ENCODE assay signal across 22 cellular contexts in the genomic region with DNA sequence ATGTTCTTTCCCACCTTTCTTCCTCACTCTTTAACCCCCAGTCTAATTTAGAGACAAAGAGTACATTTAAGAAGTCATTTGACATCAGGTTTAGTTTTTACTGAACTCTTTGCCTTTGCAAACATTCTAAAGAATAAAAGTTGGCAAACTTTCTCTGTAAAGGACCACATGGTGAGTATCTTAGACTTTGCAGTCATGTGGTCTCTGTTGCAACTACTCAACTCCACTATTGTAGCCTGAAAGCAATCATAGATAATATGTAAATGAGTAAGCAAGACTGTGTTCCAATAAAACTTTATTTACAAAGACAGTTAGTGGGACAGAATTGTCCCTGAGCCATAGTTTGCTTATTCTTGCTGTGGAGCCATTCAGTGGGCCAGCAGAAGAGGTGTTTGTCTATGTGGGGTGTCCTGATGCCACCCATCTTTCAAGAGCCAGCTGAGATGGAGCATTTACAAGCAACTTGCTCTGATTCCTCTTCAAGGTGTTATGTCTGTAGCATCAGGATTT. TPM values are rescaled to one million over a fixed set of nuclear protein-coding genes. Genes with fewer than 3 reads are reported as not detected.
DNase-seq lines count a peak whose midpoint lies in the region; ATAC-seq, FAIRE-seq and TF ChIP-seq lines count a peak whose summit lies in the region.
"Had no signal": no experiment of that assay in that cellular context is flagged by ENCODE, and none has a peak within 500 bp of the region (broad histone marks: within the 10 kb centered on the region; RNA-seq: fewer than 3 reads in every experiment).

No MANE protein-coding gene starts in this region.

- no peaks in the 10 kb centered on the region for H3K27me3 ChIP-seq in left ventricle myocardium inferior (ENCODE audit: low read depth)
- H3K27me3 ChIP-seq in right cardiac atrium (ENCODE audit: control insufficient read depth, insufficient read depth) = no peaks in the 10 kb centered on the region
- no peaks in the 10 kb centered on the region; a peak in 2 of 4 replicates for H3K27me3 ChIP-seq in GM12878 (replicated peaks in 1 of 2; ENCODE audit: control insufficient read depth in 2 of 2, insufficient read depth in 2 of 2, low read length in 1 of 2)
- no peaks in the 10 kb centered on the region for H3K27me3 ChIP-seq in fibroblast of lung (ENCODE audit: control insufficient read depth, insufficient read depth, low read length)
- no peaks in the 10 kb centered on the region for H3K27me3 ChIP-seq in MM.1S (replicated peaks; ENCODE audit: insufficient read depth, low read length)
- H3K27me3 ChIP-seq: BLaER1 treated with 17β-estradiol and CSF1 and Interleukin-3, amounts not matched to agents 10 nM and 100 nM had no signal

- no peak overlapping the region for H3K4me3 Mint-ChIP-seq in activated naive CD8-positive, alpha-beta T cell treated with anti-CD3 and anti-CD28 coated beads, Interleukin-2, amount 50 U/mL, for 24 hours
- H3K4me3 Mint-ChIP-seq in activated CD4-positive, alpha-beta memory T cell treated with anti-CD3 and anti-CD28 coated beads for 36 hours = no peak overlapping the region
- H3K4me3 Mint-ChIP-seq: CD4-positive, alpha-beta memory T cell had no signal

- POLR2A ChIA-PET in GM12878 (lab: Charles Lee) = interaction anchor here (0.5 kb wide), 1 partner anchor 713 kb away, joined by 6 read pairs; no protein-coding TSS in a partner anchor
- POLR2A ChIA-PET in activated CD4-positive, alpha-beta memory T cell treated with anti-CD3 and anti-CD28 coated beads for 36 hours (lab: Charles Lee) = no interaction called here

- TF ChIP-seq EP300 in GM12878 (IDR thresholded peaks at IDR 0.05; ENCODE audit: borderline replicate concordance in 1 of 2, control insufficient read depth in 1 of 2, low read depth in 2 of 2, low read length in 2 of 2) = no peak

- H3K27ac ChIP-seq in left ventricle myocardium inferior (replicated peaks) = peak overlapping the region; percentile 19
- no peak overlapping the region for H3K27ac ChIP-seq in right cardiac atrium (ENCODE audit: low read length)
- H3K27ac ChIP-seq in GM12878 (ENCODE audit: control insufficient read depth, insufficient read depth) = no peak overlapping the region
- peak overlapping the region; percentile 26 for H3K27ac ChIP-seq in fibroblast of lung (ENCODE audit: insufficient read depth, low read length)
- no peak overlapping the region for H3K27ac ChIP-seq in MM.1S (ENCODE audit: low read length)
- H3K27ac ChIP-seq: 22Rv1; BLaER1 treated with 17β-estradiol and CSF1 and Interleukin-3, amounts not matched to agents 10 nM and 100 nM had no signal

- H3K36me3 Mint-ChIP-seq in activated naive CD8-positive, alpha-beta T cell treated with anti-CD3 and anti-CD28 coated beads, Interleukin-2, amount 50 U/mL, for 24 hours (ENCODE audit: low read depth) = no peaks in the 10 kb centered on the region
- H3K36me3 Mint-ChIP-seq in activated CD4-positive, alpha-beta memory T cell treated with anti-CD3 and anti-CD28 coated beads for 36 hours = no peaks in the 10 kb centered on the region
- H3K36me3 Mint-ChIP-seq: CD4-positive, alpha-beta memory T cell had no signal

- H3K9me2 ChIP-seq in MM.1S (replicated peaks; ENCODE audit: insufficient read depth, low read length) = no peaks in the 10 kb centered on the region

- TF ChIP-seq POLR2A in GM12878 (IDR thresholded peaks at IDR 0.05; ENCODE audit: low read depth, low read length) = no peak

- H3K9me3 Mint-ChIP-seq in activated naive CD8-positive, alpha-beta T cell treated with anti-CD3 and anti-CD28 coated beads, Interleukin-2, amount 50 U/mL, for 24 hours = no peaks in the 10 kb centered on the region
- no peaks in the 10 kb centered on the region for H3K9me3 Mint-ChIP-seq in activated CD4-positive, alpha-beta memory T cell treated with anti-CD3 and anti-CD28 coated beads for 36 hours

- TF ChIP-seq RAD21 in GM12878 (IDR thresholded peaks at IDR 0.05; ENCODE audit: insufficient read depth, low read depth, low read length) = no peak

- H3F3A ChIP-seq in MM.1S (ENCODE audit: insufficient read depth, low read length) = no peaks in the 10 kb centered on the region

- peaks cover under 1% of the 10 kb centered on the region for H3K4me1 Mint-ChIP-seq in activated naive CD8-positive, alpha-beta T cell treated with anti-CD3 and anti-CD28 coated beads, Interleukin-2, amount 50 U/mL, for 24 hours
- H3K4me1 Mint-ChIP-seq in activated CD4-positive, alpha-beta memory T cell treated with anti-CD3 and anti-CD28 coated beads for 36 hours (ENCODE audit: low read depth) = no peaks in the 10 kb centered on the region
- H3K4me1 Mint-ChIP-seq: CD4-positive, alpha-beta memory T cell had no signal

- H3K27me3 Mint-ChIP-seq in activated naive CD8-positive, alpha-beta T cell treated with anti-CD3 and anti-CD28 coated beads, Interleukin-2, amount 50 U/mL, for 24 hours = peaks cover 12% of the 10 kb centered on the region
- peaks cover 4% of the 10 kb centered on the region for H3K27me3 Mint-ChIP-seq in activated CD4-positive, alpha-beta memory T cell treated with anti-CD3 and anti-CD28 coated beads for 36 hours

- H3K4me3 ChIP-seq in left ventricle myocardium inferior (no peak overlapping the region), right cardiac atrium (ENCODE audit: low read length) (no peak overlapping the region), GM12878 (no peak overlapping the region), fibroblast of lung (replicated peaks in 1 of 4; ENCODE audit: control extremely low read depth in 1 of 4, insufficient read depth in 1 of 4, low read depth in 3 of 4, low read length in 4 of 4) (no peak overlapping the region), MM.1S (ENCODE audit: low read length) (no peak overlapping the region)
- H3K4me3 ChIP-seq: BLaER1 treated with 17β-estradiol and CSF1 and Interleukin-3, amounts not matched to agents 10 nM and 100 nM had no signal

- SMC1A ChIA-PET in GM12878 (lab: Charles Lee; ENCODE audit: uncharacterized antibody, unreplicated experiment) = no interaction called here

- H3K9me3 ChIP-seq in left ventricle myocardium inferior (replicated peaks) (no peaks in the 10 kb centered on the region), right cardiac atrium (ENCODE audit: control insufficient read depth, low read length) (no peaks in the 10 kb centered on the region), GM12878 (replicated peaks; ENCODE audit: control insufficient read depth, insufficient read depth, low read length) (no peaks in the 10 kb centered on the region), fibroblast of lung (ENCODE audit: control insufficient read depth, insufficient read depth, low read depth, low read length) (no peaks in the 10 kb centered on the region), MM.1S (replicated peaks; ENCODE audit: insufficient read depth, low read length) (no peaks in the 10 kb centered on the region)
- H3K9me3 ChIP-seq: BLaER1 treated with 17β-estradiol and CSF1 and Interleukin-3, amounts not matched to agents 10 nM and 100 nM had no signal

- H3K4me1 ChIP-seq in left ventricle myocardium inferior = peaks cover 72% of the 10 kb centered on the region
- peaks cover 19% of the 10 kb centered on the region for H3K4me1 ChIP-seq in right cardiac atrium (ENCODE audit: control insufficient read depth, insufficient read depth, low read length)
- peaks cover 6% of the 10 kb centered on the region for H3K4me1 ChIP-seq in GM12878 (ENCODE audit: control insufficient read depth, insufficient read depth, low read length)
- H3K4me1 ChIP-seq in fibroblast of lung (ENCODE audit: control insufficient read depth, extremely low read depth, insufficient read depth, low read length) = peaks cover 18% of the 10 kb centered on the region
- H3K4me1 ChIP-seq in MM.1S (ENCODE audit: low read length) = no peaks in the 10 kb centered on the region
- H3K4me1 ChIP-seq: BLaER1 treated with 17β-estradiol and CSF1 and Interleukin-3, amounts not matched to agents 10 nM and 100 nM had no signal

- BruUV-seq in GM12878 (replicated peaks; lab: Mats Ljungman, UMichigan) = no TSS peak

- CTCF ChIA-PET in GM12878 (lab: Yijun Ruan, JAX) = no interaction called here
- CTCF ChIA-PET in activated CD4-positive, alpha-beta memory T cell treated with anti-CD3 and anti-CD28 coated beads for 36 hours (lab: Charles Lee) = no interaction called here

- H3K27ac Mint-ChIP-seq in activated naive CD8-positive, alpha-beta T cell treated with anti-CD3 and anti-CD28 coated beads, Interleukin-2, amount 50 U/mL, for 24 hours = no peak overlapping the region
- H3K27ac Mint-ChIP-seq in activated CD4-positive, alpha-beta memory T cell treated with anti-CD3 and anti-CD28 coated beads for 36 hours = no peak overlapping the region
- H3K27ac Mint-ChIP-seq: CD4-positive, alpha-beta memory T cell had no signal

- H3K9ac ChIP-seq in GM12878 (ENCODE audit: control insufficient read depth, insufficient read depth, low read length) = no peak overlapping the region
- no peak overlapping the region for H3K9ac ChIP-seq in fibroblast of lung (ENCODE audit: insufficient read depth, low read length)
- no peak overlapping the region for H3K9ac ChIP-seq in MM.1S (ENCODE audit: low read length)
- H3K9ac ChIP-seq: BLaER1 treated with 17β-estradiol and CSF1 and Interleukin-3, amounts not matched to agents 10 nM and 100 nM had no signal

- no peak overlapping the region for H3K4me2 ChIP-seq in GM12878 (ENCODE audit: control insufficient read depth, insufficient read depth)
- H3K4me2 ChIP-seq in fibroblast of lung (ENCODE audit: extremely low read depth, insufficient read depth, low read length) = no peak overlapping the region
- no peak overlapping the region for H3K4me2 ChIP-seq in MM.1S (ENCODE audit: low read depth, low read length)
- H3K4me2 ChIP-seq: BLaER1 treated with 17β-estradiol and CSF1 and Interleukin-3, amounts not matched to agents 10 nM and 100 nM had no signal

- no peaks in the 10 kb centered on the region for H4K20me1 ChIP-seq in GM12878 (ENCODE audit: control insufficient read depth, insufficient read depth)
- no peaks in the 10 kb centered on the region for H4K20me1 ChIP-seq in fibroblast of lung (ENCODE audit: control insufficient read depth, extremely low read depth, insufficient read depth, low read length)
- H4K20me1 ChIP-seq in MM.1S (ENCODE audit: insufficient read depth, low read length) = no peaks in the 10 kb centered on the region
- H4K20me1 ChIP-seq: BLaER1 treated with 17β-estradiol and CSF1 and Interleukin-3, amounts not matched to agents 10 nM and 100 nM had no signal

- DNase-seq in left ventricle myocardium inferior (no peak), right cardiac atrium (no peak), GM12878 (ENCODE audit: low read depth, low spot score) (no peak), fibroblast of lung (ENCODE audit: low read depth in 2 of 2) (peak in 1 of 2 donors; percentile 60), MM.1S (no peak)
- DNase-seq in stimulated activated naive CD8-positive, alpha-beta T cell treated with anti-CD3 and anti-CD28 coated beads, Interleukin-15, Interleukin-2, amounts not matched to agents 100 U/mL and 50 U/mL, for 24 hours = no peak
- no peak for DNase-seq in activated naive CD8-positive, alpha-beta T cell treated with anti-CD3 and anti-CD28 coated beads, Interleukin-2, amount 50 U/mL, for 24 hours
- no peak for DNase-seq in activated CD4-positive, alpha-beta memory T cell treated with anti-CD3 and anti-CD28 coated beads for 36 hours
- DNase-seq: CD4-positive, alpha-beta memory T cell; DND-41; GOT3; Kasumi-1; NCI-H1417; NCI-H1694 treated with DMSO at 0.1 percent for 48 hours; NCI-H2081 treated with DMSO at 0.1 percent for 48 hours; NCI-H2171 treated with DMSO at 0.1 percent for 48 hours; NCI-H524 treated with DMSO at 0.1 percent for 48 hours; OCI-M1; SHP77 had no signal

- no peaks in the 10 kb centered on the region for H3K79me2 ChIP-seq in GM12878 (ENCODE audit: control insufficient read depth, insufficient read depth, low read length)
- peaks cover 82% of the 10 kb centered on the region for H3K79me2 ChIP-seq in fibroblast of lung (ENCODE audit: control insufficient read depth, insufficient read depth, low read length)
- no peaks in the 10 kb centered on the region for H3K79me2 ChIP-seq in MM.1S (ENCODE audit: low read length)

- H3K36me3 ChIP-seq in left ventricle myocardium inferior = no peaks in the 10 kb centered on the region
- no peaks in the 10 kb centered on the region for H3K36me3 ChIP-seq in GM12878 (ENCODE audit: control insufficient read depth in 2 of 2, insufficient read depth in 2 of 2, low read length in 1 of 2)
- H3K36me3 ChIP-seq in fibroblast of lung (ENCODE audit: control insufficient read depth, insufficient read depth, low read length) = peaks cover 1% of the 10 kb centered on the region
- no peaks in the 10 kb centered on the region for H3K36me3 ChIP-seq in MM.1S (replicated peaks; ENCODE audit: insufficient read depth, low read length)
- H3K36me3 ChIP-seq: BLaER1 treated with 17β-estradiol and CSF1 and Interleukin-3, amounts not matched to agents 10 nM and 100 nM had no signal

- RAD21 ChIA-PET in GM12878 (lab: Charles Lee; ENCODE audit: unreplicated experiment) = no interaction called here

- TF ChIP-seq CTCF in left ventricle myocardium inferior (IDR thresholded peaks at IDR 0.05; ENCODE audit: borderline replicate concordance) (no peak), GM12878 (IDR thresholded peaks at IDR 0.05 in 2 of 3, conservative IDR thresholded peaks at IDR 0.05 in 1 of 3; ENCODE audit: control insufficient read depth in 2 of 3, extremely low read depth in 1 of 3, insufficient read depth in 1 of 3, low read depth in 3 of 3, low read length in 3 of 3) (no peak), fibroblast of lung (conservative IDR thresholded peaks at IDR 0.05 in 1 of 2, IDR thresholded peaks at IDR 0.05 in 1 of 2; ENCODE audit: low read depth in 1 of 2, low read length in 2 of 2) (no peak), MM.1S (IDR thresholded peaks at IDR 0.05; ENCODE audit: low read length) (no peak)

- FAIRE-seq in GM12878 (lab: Jason Lieb, UNC) = no peak
- FAIRE-seq: GM12891 had no signal

- ATAC-seq in right cardiac atrium = no peak
- no peak for ATAC-seq in GM12878
- no peak for ATAC-seq in stimulated activated naive CD8-positive, alpha-beta T cell treated with anti-CD3 and anti-CD28 coated beads, Interleukin-15, Interleukin-2, amounts not matched to agents 100 U/mL and 50 U/mL, for 24 hours
- ATAC-seq in activated naive CD8-positive, alpha-beta T cell treated with anti-CD3 and anti-CD28 coated beads, Interleukin-2, amount 50 U/mL, for 24 hours = no peak

- H2AFZ ChIP-seq in GM12878 (ENCODE audit: control insufficient read depth, low read depth, low read length) (no peak overlapping the region), fibroblast of lung (ENCODE audit: low read length) (no peak overlapping the region), MM.1S (ENCODE audit: low read length) (no peak overlapping the region)

- in situ Hi-C loops in GM12878 (cut with MboI) = no loop called here

- intact Hi-C loops in left ventricle myocardium inferior (cut with micrococcal nuclease) = no loop called here
- intact Hi-C loops in right cardiac atrium (cut with DNase I) = loop anchor here in 1 of 4 donors (10.0 kb wide), 1 partner anchor 48 kb away; no protein-coding TSS in a partner anchor
- intact Hi-C loops in GM12878 (cut with micrococcal nuclease; ENCODE audit: unreplicated experiment) = no loop called here
- intact Hi-C loops in activated CD4-positive, alpha-beta memory T cell treated with anti-CD3 and anti-CD28 coated beads for 36 hours (cut with micrococcal nuclease) = no loop called here

RNA-seq across cellular contexts. Expression of a gene that starts 25.4 kb away (rescaled TPM):
- total RNA-seq in left ventricle myocardium inferior = 122 TPM
- 100 to 1,000 TPM; 140 to 185 (median 161) TPM for total RNA-seq in right cardiac atrium
- 81.3 TPM for polyA plus RNA-seq in right cardiac atrium
- not detected in 2 replicates for total RNA-seq in GM12878 (2013; cell fraction: nucleolus; rRNA removed)
- total RNA-seq in GM12878 (2014; rRNA removed) = not detected in 2 replicates
- not detected in 2 replicates for total RNA-seq in GM12878 (2014; rRNA removed; fragmentation: Illumina TruSeq; extraction: Trizol)
- 0.13 TPM in 1 of 2 replicates, not detected in the other for total RNA-seq in GM12878 (2021)
- not detected for polyA plus RNA-seq in GM12878 (2011; ENCODE audit: low read depth)
- polyA plus RNA-seq in GM12878 (2011; rRNA removed) = not detected in 2 replicates
- polyA plus RNA-seq in GM12878 (2011; cell fraction: cytosol; rRNA removed) = not detected in 2 replicates
- not detected in 2 replicates for polyA plus RNA-seq in GM12878 (2011; cell fraction: nucleus; rRNA removed)
- not detected in 2 replicates for polyA plus RNA-seq in GM12878 (2012)
- not detected in 2 replicates for polyA plus RNA-seq in GM12878 (2014; fragmentation: Illumina TruSeq; extraction: Trizol)
- polyA plus RNA-seq in GM12878 (2014; fragmentation: Nextera tagmentation; extraction: Ambion mirVana) = not detected
- polyA plus RNA-seq in GM12878 (2014; rRNA removed) = 0.03 TPM in 1 of 2 replicates, not detected in the other
- polyA plus RNA-seq in GM12878 (2016; fragmentation: Nextera tagmentation; extraction: Ambion mirVana) = not detected
- not detected in 2 replicates for polyA minus RNA-seq in GM12878 (2011; rRNA and poly(A)+ RNA removed)
- not detected in 2 replicates for polyA minus RNA-seq in GM12878 (2011; cell fraction: cytosol; rRNA and poly(A)+ RNA removed)
- not detected in 2 replicates for polyA minus RNA-seq in GM12878 (2011; cell fraction: nucleus; rRNA and poly(A)+ RNA removed)
- 37.2 and 48.1 TPM in 2 replicates for total RNA-seq in fibroblast of lung
- 49.9 and 67.8 TPM in 2 replicates for polyA plus RNA-seq in fibroblast of lung
- polyA plus RNA-seq in fibroblast of lung (2012) = 56.3 and 70.6 TPM in 2 replicates
- 124 and 233 TPM in 2 replicates for polyA minus RNA-seq in fibroblast of lung (ENCODE audit: low replicate concordance)
- total RNA-seq in activated CD4-positive, alpha-beta memory T cell treated with anti-CD3 and anti-CD28 coated beads for 36 hours = under 1 TPM; 0.10 to 0.24 TPM
- total RNA-seq: CD4-positive, alpha-beta memory T cell had no signal
- polyA plus RNA-seq: CD4-positive, alpha-beta memory T cell had no signal

Comparison
In these comparisons a context has a peak if more than half of its experiments do, and no peak if none do; other contexts are left out.
1. H3K27ac ChIP-seq: peak in left ventricle myocardium inferior (single experiment) and fibroblast of lung (single experiment); none in right cardiac atrium (single experiment), GM12878 (single experiment) and MM.1S (single experiment).
2. RNA of a gene that starts 25.4 kb away (total RNA-seq): 140 to 185 TPM in right cardiac atrium, 122 TPM in left ventricle myocardium inferior (single experiment) and 37.2 to 48.1 TPM in fibroblast of lung; 0.10 to 0.24 TPM in activated CD4-positive, alpha-beta memory T cell treated with anti-CD3 and anti-CD28 coated beads for 36 hours and 0.13 TPM in GM12878; every median in the first group is over 10 times any median in the second.